ENCODE assay signal across 20 cellular contexts in genomic region chr9:114924327-114924726, GRCh38. TPM values are rescaled to one million over a fixed set of nuclear protein-coding genes. Genes with fewer than 3 reads are reported as not detected.
DNase-seq lines count a peak whose midpoint lies in the region; ATAC-seq and TF ChIP-seq lines count a peak whose summit lies in the region.
"Had no signal": no experiment of that assay in that cellular context is flagged by ENCODE, and none has a peak within 500 bp of the region (broad histone marks: within the 10 kb centered on the region; RNA-seq: fewer than 3 reads in every experiment).

No MANE protein-coding gene starts in this region.

- no peaks in the 10 kb centered on the region for H3K9me3 Mint-ChIP-seq in activated naive CD4-positive, alpha-beta T cell treated with anti-CD3 and anti-CD28 coated beads, Interleukin-2, amount 10 ng/mL, durations not matched to agents 7 days and 5 days
- no peaks in the 10 kb centered on the region for H3K9me3 Mint-ChIP-seq in activated naive CD4-positive, alpha-beta T cell treated with anti-CD3 and anti-CD28 coated beads, Interleukin-2, amount 50 U/mL, for 72 hours
- H3K9me3 Mint-ChIP-seq in activated naive CD8-positive, alpha-beta T cell treated with anti-CD3 and anti-CD28 coated beads, Interleukin-2, amount 10 ng/mL, durations not matched to agents 7 days and 5 days: no peaks in the 10 kb centered on the region
- no peaks in the 10 kb centered on the region for H3K9me3 Mint-ChIP-seq in stimulated activated naive CD8-positive, alpha-beta T cell treated with anti-CD3 and anti-CD28 coated beads, Interleukin-15, amount 100 ng/mL, for 72 hours
- H3K9me3 Mint-ChIP-seq: effector memory CD8-positive, alpha-beta T cell had no signal

- H3K27ac Mint-ChIP-seq in activated naive CD4-positive, alpha-beta T cell treated with anti-CD3 and anti-CD28 coated beads, Interleukin-2, amount 10 ng/mL, durations not matched to agents 7 days and 5 days: no peak overlapping the region
- H3K27ac Mint-ChIP-seq in activated naive CD4-positive, alpha-beta T cell treated with anti-CD3 and anti-CD28 coated beads, Interleukin-2, amount 50 U/mL, for 72 hours: peak overlapping the region in 1 of 2 donors; percentile 30
- H3K27ac Mint-ChIP-seq in activated naive CD8-positive, alpha-beta T cell treated with anti-CD3 and anti-CD28 coated beads, Interleukin-2, amount 10 ng/mL, durations not matched to agents 7 days and 5 days: peak overlapping the region; percentile 5
- no peak overlapping the region for H3K27ac Mint-ChIP-seq in stimulated activated naive CD8-positive, alpha-beta T cell treated with anti-CD3 and anti-CD28 coated beads, Interleukin-15, amount 100 ng/mL, for 72 hours

- peak overlapping the region; percentile 27 for H3K4me3 Mint-ChIP-seq in activated naive CD4-positive, alpha-beta T cell treated with anti-CD3 and anti-CD28 coated beads, Interleukin-2, amount 10 ng/mL, durations not matched to agents 7 days and 5 days
- peak overlapping the region; percentile 33 for H3K4me3 Mint-ChIP-seq in activated naive CD8-positive, alpha-beta T cell treated with anti-CD3 and anti-CD28 coated beads, Interleukin-2, amount 10 ng/mL, durations not matched to agents 7 days and 5 days
- peak overlapping the region; percentile 62 to 75 for H3K4me3 Mint-ChIP-seq in stimulated activated naive CD8-positive, alpha-beta T cell treated with anti-CD3 and anti-CD28 coated beads, Interleukin-15, amount 100 ng/mL, for 72 hours

- TF ChIP-seq CTCF in BE2C (IDR thresholded peaks at IDR 0.05; ENCODE audit: low read depth, low read length): no peak

- H3K27me3 Mint-ChIP-seq in activated naive CD4-positive, alpha-beta T cell treated with anti-CD3 and anti-CD28 coated beads, Interleukin-2, amount 10 ng/mL, durations not matched to agents 7 days and 5 days: no peaks in the 10 kb centered on the region
- H3K27me3 Mint-ChIP-seq in activated naive CD8-positive, alpha-beta T cell treated with anti-CD3 and anti-CD28 coated beads, Interleukin-2, amount 10 ng/mL, durations not matched to agents 7 days and 5 days: no peaks in the 10 kb centered on the region
- H3K27me3 Mint-ChIP-seq in stimulated activated naive CD8-positive, alpha-beta T cell treated with anti-CD3 and anti-CD28 coated beads, Interleukin-15, amount 100 ng/mL, for 72 hours: no peaks in the 10 kb centered on the region
- H3K27me3 Mint-ChIP-seq: effector memory CD8-positive, alpha-beta T cell had no signal

- ATAC-seq in activated naive CD4-positive, alpha-beta T cell treated with anti-CD3 and anti-CD28 coated beads, Interleukin-2, amount 50 U/mL, for 72 hours: no peak
- ATAC-seq in activated naive CD8-positive, alpha-beta T cell treated with anti-CD3 and anti-CD28 coated beads, Interleukin-2, amount 10 ng/mL, durations not matched to agents 7 days and 5 days (ENCODE audit: low read depth): no peak
- no peak for ATAC-seq in stimulated activated naive CD8-positive, alpha-beta T cell treated with anti-CD3 and anti-CD28 coated beads, Interleukin-15, amount 100 ng/mL, for 72 hours
- ATAC-seq: effector memory CD8-positive, alpha-beta T cell; gastroesophageal sphincter had no signal

- H3K4me1 ChIP-seq in BE2C: no peaks in the 10 kb centered on the region
- H3K4me1 ChIP-seq: esophagus muscularis mucosa, gastroesophageal sphincter had no signal

- CTCF ChIA-PET in activated naive CD4-positive, alpha-beta T cell treated with anti-CD3 and anti-CD28 coated beads, Interleukin-2, amount 10 ng/mL, durations not matched to agents 7 days and 5 days (lab: Charles Lee): interaction anchor here (0.9 to 2.3 kb wide), 3 partner anchors 10 to 90 kb away, joined by 3 to 9 read pairs (median 3); no protein-coding TSS in a partner anchor

- H3K36me3 ChIP-seq in BE2C: no peaks in the 10 kb centered on the region
- H3K36me3 ChIP-seq: esophagus muscularis mucosa, gastroesophageal sphincter had no signal

- peaks cover 82% of the 10 kb centered on the region for H3K36me3 Mint-ChIP-seq in activated naive CD4-positive, alpha-beta T cell treated with anti-CD3 and anti-CD28 coated beads, Interleukin-2, amount 10 ng/mL, durations not matched to agents 7 days and 5 days
- peaks cover 37 to 67% of the 10 kb centered on the region in 2 donors for H3K36me3 Mint-ChIP-seq in activated naive CD4-positive, alpha-beta T cell treated with anti-CD3 and anti-CD28 coated beads, Interleukin-2, amount 50 U/mL, for 72 hours
- peaks cover 66% of the 10 kb centered on the region for H3K36me3 Mint-ChIP-seq in activated naive CD8-positive, alpha-beta T cell treated with anti-CD3 and anti-CD28 coated beads, Interleukin-2, amount 10 ng/mL, durations not matched to agents 7 days and 5 days

- no peak for DNase-seq in activated naive CD4-positive, alpha-beta T cell treated with anti-CD3 and anti-CD28 coated beads, Interleukin-2, amount 10 ng/mL, durations not matched to agents 7 days and 5 days
- no peak for DNase-seq in activated naive CD4-positive, alpha-beta T cell treated with anti-CD3 and anti-CD28 coated beads, Interleukin-2, amount 50 U/mL, for 72 hours (ENCODE audit: low spot score in 2 of 2)
- DNase-seq in NAMALWA (ENCODE audit: low spot score) (peak; percentile 30), BE2C (no peak), NCI-H1105 treated with DMSO at 0.1 percent for 48 hours (lab: John Stamatoyannopoulos, UW) (no peak)
- DNase-seq in activated naive CD8-positive, alpha-beta T cell treated with anti-CD3 and anti-CD28 coated beads, Interleukin-2, amount 10 ng/mL, durations not matched to agents 7 days and 5 days: no peak
- no peak for DNase-seq in stimulated activated naive CD8-positive, alpha-beta T cell treated with anti-CD3 and anti-CD28 coated beads, Interleukin-15, amount 100 ng/mL, for 72 hours
- DNase-seq: activated gamma-delta T cell treated with Interleukin-2 at 50 U/mL for 16 hours; DMS79; effector memory CD8-positive, alpha-beta T cell; GM23248; NCI-H187; NCI-H774; occipital lobe; SHP77 treated with DMSO at 0.1 percent for 48 hours had no signal

- H3K27me3 ChIP-seq in BE2C: no peaks in the 10 kb centered on the region

- no peak overlapping the region for H3K4me3 ChIP-seq in BE2C (ENCODE audit: low read depth, low read length)
- H3K4me3 ChIP-seq: esophagus muscularis mucosa, gastroesophageal sphincter, GM23248 had no signal

- POLR2A ChIA-PET in activated naive CD8-positive, alpha-beta T cell treated with anti-CD3 and anti-CD28 coated beads, Interleukin-2, amount 10 ng/mL, durations not matched to agents 7 days and 5 days (lab: Charles Lee): interaction anchor here (1.1 to 1.6 kb wide), 3 partner anchors 15 to 25 kb away, joined by 3 to 5 read pairs (median 4); no protein-coding TSS in a partner anchor

- H3K9me3 ChIP-seq in BE2C: no peaks in the 10 kb centered on the region
- H3K9me3 ChIP-seq: esophagus muscularis mucosa, gastroesophageal sphincter had no signal

- H3K4me1 Mint-ChIP-seq in activated naive CD4-positive, alpha-beta T cell treated with anti-CD3 and anti-CD28 coated beads, Interleukin-2, amount 10 ng/mL, durations not matched to agents 7 days and 5 days: peaks cover 75% of the 10 kb centered on the region
- H3K4me1 Mint-ChIP-seq in activated naive CD8-positive, alpha-beta T cell treated with anti-CD3 and anti-CD28 coated beads, Interleukin-2, amount 10 ng/mL, durations not matched to agents 7 days and 5 days: peaks cover 75% of the 10 kb centered on the region
- H3K4me1 Mint-ChIP-seq in stimulated activated naive CD8-positive, alpha-beta T cell treated with anti-CD3 and anti-CD28 coated beads, Interleukin-15, amount 100 ng/mL, for 72 hours: peaks cover 78% of the 10 kb centered on the region

RNA-seq across cellular contexts. Expression of gene TNFSF8, which starts 6.1 kb away (rescaled TPM):
- 10 to 100 TPM; 11.0 to 26.9 TPM for total RNA-seq in activated naive CD4-positive, alpha-beta T cell treated with anti-CD3 and anti-CD28 coated beads, Interleukin-2, amount 50 U/mL, for 72 hours
- total RNA-seq in activated naive CD8-positive, alpha-beta T cell treated with anti-CD3 and anti-CD28 coated beads, Interleukin-2, amount 10 ng/mL, durations not matched to agents 7 days and 5 days: 10 to 100 TPM; 54.2 to 56.4 TPM
- not detected for polyA plus RNA-seq in BE2C (2012; ENCODE audit: insufficient read depth, insufficient read length, low read depth)
- total RNA-seq: chondrocyte, GM23248, lung microvascular endothelial cell had no signal
- polyA plus RNA-seq: GM23248, keratinocyte had no signal
